ENCODE assay signal across 12 cellular contexts in the genomic region with DNA sequence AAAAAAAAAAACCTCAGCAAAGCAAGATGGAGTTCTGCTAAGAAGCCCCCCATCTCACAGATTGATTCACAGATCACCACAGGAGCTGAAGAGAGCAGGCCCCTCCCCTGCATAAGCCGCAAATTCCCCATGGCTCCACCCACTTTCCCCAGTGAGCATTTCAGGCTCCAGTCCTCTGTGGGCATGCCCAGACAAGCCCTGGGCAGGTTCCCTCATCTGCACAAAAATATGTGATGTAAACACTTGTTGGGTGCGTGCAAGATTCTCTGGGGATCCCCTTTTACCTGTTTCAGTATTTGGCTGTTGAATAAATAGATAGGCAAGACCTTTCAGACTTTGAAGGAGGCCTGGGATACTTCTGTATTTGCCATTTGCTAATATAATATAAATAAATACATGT.
DNase-seq lines count a peak whose midpoint lies in the region; ATAC-seq, FAIRE-seq and TF ChIP-seq lines count a peak whose summit lies in the region.
"Had no signal": no experiment of that assay in that cellular context is flagged by ENCODE, and none has a peak within 500 bp of the region (broad histone marks: within the 10 kb centered on the region; RNA-seq: fewer than 3 reads in every experiment).

No MANE protein-coding gene starts in this region.

- H3K18ac ChIP-seq in H1 (ENCODE audit: extremely low read depth, low read length): no peak overlapping the region

- H3K27ac ChIP-seq in H1 (ENCODE audit: low read depth, low read length): no peak overlapping the region
- no peak overlapping the region for H3K27ac ChIP-seq in colonic mucosa

- H3K36me3 Mint-ChIP-seq in activated T-helper 1 cell treated with anti-CD3 and anti-CD28 coated beads, Interleukin-12 subunit alpha, Interleukin-12 subunit beta, Interleukin-2, Interleukin-4 antibody, amounts not matched to agents 30 ng/mL and 10 ng/mL and 1 ng/mL, durations not matched to agents 14 hours and 24 hours and 36 hours (ENCODE audit: low read depth): no peaks in the 10 kb centered on the region
- H3K36me3 Mint-ChIP-seq: CD4-positive, alpha-beta memory T cell had no signal

- H3K27me3 ChIP-seq in H1 (replicated peaks in 1 of 4; ENCODE audit: control insufficient read depth in 3 of 4, extremely low read depth in 1 of 4, insufficient read depth in 3 of 4, low read length in 3 of 4) (no peaks in the 10 kb centered on the region), colonic mucosa (no peaks in the 10 kb centered on the region)

- no peak overlapping the region for H4K91ac ChIP-seq in H1 (replicated peaks; ENCODE audit: insufficient read length, low read length)

- H3K4me1 ChIP-seq in H1 (replicated peaks in 1 of 4; ENCODE audit: control insufficient read depth in 3 of 4, insufficient read depth in 4 of 4, low read length in 3 of 4) (peaks cover 0 to 3% (median under 1%) of the 10 kb centered on the region in 4 experiments; a peak in 4 of 7 replicates), colonic mucosa (no peaks in the 10 kb centered on the region)

- no peaks in the 10 kb centered on the region for H3K79me1 ChIP-seq in H1 (ENCODE audit: low read depth, low read length)

- no peak overlapping the region; the same call in 1 of the 2 replicates for H2BK5ac ChIP-seq in H1 (ENCODE audit: low read depth, low read length)

- H3K27me3 Mint-ChIP-seq in activated T-helper 1 cell treated with anti-CD3 and anti-CD28 coated beads, Interleukin-12 subunit alpha, Interleukin-12 subunit beta, Interleukin-2, Interleukin-4 antibody, amounts not matched to agents 30 ng/mL and 10 ng/mL and 1 ng/mL, durations not matched to agents 14 hours and 24 hours and 36 hours (ENCODE audit: insufficient read depth): no peaks in the 10 kb centered on the region
- H3K27me3 Mint-ChIP-seq: activated CD4-positive, alpha-beta memory T cell treated with anti-CD3 and anti-CD28 coated beads, Interleukin-2, amount 10 ng/mL, durations not matched to agents 7 days and 5 days; CD4-positive, alpha-beta memory T cell had no signal

- H3K27ac Mint-ChIP-seq in activated T-helper 1 cell treated with anti-CD3 and anti-CD28 coated beads, Interleukin-12 subunit alpha, Interleukin-12 subunit beta, Interleukin-2, Interleukin-4 antibody, amounts not matched to agents 30 ng/mL and 10 ng/mL and 1 ng/mL, durations not matched to agents 14 hours and 24 hours and 36 hours: no peak overlapping the region
- H3K27ac Mint-ChIP-seq: activated CD4-positive, alpha-beta memory T cell treated with anti-CD3 and anti-CD28 coated beads, Interleukin-2, amount 10 ng/mL, durations not matched to agents 7 days and 5 days; CD4-positive, alpha-beta memory T cell had no signal

- H2BK120ac ChIP-seq in H1 (replicated peaks; ENCODE audit: low read depth, low read length): no peak overlapping the region

- H3K36me3 ChIP-seq in H1 (ENCODE audit: control insufficient read depth in 2 of 4, insufficient read depth in 4 of 4, low read length in 3 of 4) (no peaks in the 10 kb centered on the region), colonic mucosa (no peaks in the 10 kb centered on the region)

- no peak overlapping the region for H3K4ac ChIP-seq in H1 (replicated peaks; ENCODE audit: insufficient read length, low read depth, low read length)

- peaks cover 0 to 6% of the 10 kb centered on the region in 2 experiments; a peak in 3 of 4 replicates for H3K9me3 ChIP-seq in H1 (ENCODE audit: insufficient read depth in 2 of 2, low read depth in 1 of 2, low read length in 1 of 2)
- H3K9me3 ChIP-seq in colonic mucosa: no peaks in the 10 kb centered on the region

- POLR2A ChIA-PET in H1 (lab: Charles Lee; ENCODE audit: partially characterized antibody): no interaction called here

- H4K20me1 ChIP-seq in H1 (replicated peaks in 1 of 2; ENCODE audit: control insufficient read depth in 1 of 2, insufficient read depth in 2 of 2, low read length in 2 of 2): no peaks in the 10 kb centered on the region

- no peak overlapping the region for H2AK5ac ChIP-seq in H1 (ENCODE audit: low read depth, low read length)

- intact Hi-C loops in activated T-helper 1 cell treated with anti-CD3 and anti-CD28 coated beads, Interleukin-12 subunit alpha, Interleukin-12 subunit beta, Interleukin-2, Interleukin-4 antibody, amounts not matched to agents 30 ng/mL and 10 ng/mL and 1 ng/mL, durations not matched to agents 14 hours and 24 hours and 36 hours (cut with micrococcal nuclease): no loop called here
- intact Hi-C loops in colonic mucosa (cut with DNase I): no loop called here

- no peak for TF ChIP-seq RAD21 in H1 (IDR thresholded peaks at IDR 0.05 in 1 of 2, conservative IDR thresholded peaks at IDR 0.05 in 1 of 2; ENCODE audit: low read depth in 2 of 2, low read length in 2 of 2)

- no peak for TF ChIP-seq POLR2A in H1 (IDR thresholded peaks at IDR 0.05; ENCODE audit: control extremely low read depth in 1 of 2, low read depth in 2 of 2, low read length in 2 of 2)

- no peak overlapping the region for H3K4me2 ChIP-seq in H1 (ENCODE audit: insufficient read depth in 1 of 2, low read depth in 2 of 2, low read length in 2 of 2)

- H3K23ac ChIP-seq in H1 (ENCODE audit: insufficient read length): no peak overlapping the region

- no peak overlapping the region for H3K14ac ChIP-seq in H1 (ENCODE audit: insufficient read length)

- H2BK20ac ChIP-seq in H1 (ENCODE audit: low read length): no peak overlapping the region

- WGBS in H1 (ENCODE audit: extremely low coverage in 1 of 2, insufficient coverage in 1 of 2, insufficient read length in 1 of 2, insufficient replicate concordance in 2 of 2, low coverage in 1 of 2, low lambda C conversion rate in 2 of 2, missing lambda C conversion rate in 1 of 2), 2 experiments: 86% methylated on average over 2 of the region's 2 CpGs; no CpG with 5 or more reads in 1 of the 2 experiments

- no peak overlapping the region for H4K5ac ChIP-seq in H1 (ENCODE audit: insufficient read length, low read depth, low read length)

- TF ChIP-seq CTCF in H1 (IDR thresholded peaks at IDR 0.05; ENCODE audit: control extremely low read depth in 1 of 3, insufficient read depth in 1 of 3, low read depth in 1 of 3, low read length in 3 of 3) (no peak), colonic mucosa (IDR thresholded peaks at IDR 0.05) (no peak)

- no peak overlapping the region for H4K8ac ChIP-seq in H1 (ENCODE audit: extremely low read depth, insufficient read depth, low read length)

- no peak overlapping the region for H3K4me3 Mint-ChIP-seq in activated T-helper 1 cell treated with anti-CD3 and anti-CD28 coated beads, Interleukin-12 subunit alpha, Interleukin-12 subunit beta, Interleukin-2, Interleukin-4 antibody, amounts not matched to agents 30 ng/mL and 10 ng/mL and 1 ng/mL, durations not matched to agents 14 hours and 24 hours and 36 hours
- H3K4me3 Mint-ChIP-seq: activated CD4-positive, alpha-beta memory T cell treated with anti-CD3 and anti-CD28 coated beads, Interleukin-2, amount 10 ng/mL, durations not matched to agents 7 days and 5 days; CD4-positive, alpha-beta memory T cell had no signal

- H3K79me2 ChIP-seq in H1 (ENCODE audit: control insufficient read depth in 1 of 2, insufficient read depth in 2 of 2, low read length in 2 of 2): no peaks in the 10 kb centered on the region

- H3K23me2 ChIP-seq in H1 (ENCODE audit: low read depth, low read length): no peaks in the 10 kb centered on the region

- DNase-seq in H1 (ENCODE audit: low read depth in 1 of 2, low spot score in 2 of 2) (peak in 1 of 2 experiments; percentile 23), activated gamma-delta T cell (lab: John Stamatoyannopoulos, UW) (no peak), colonic mucosa (no peak)
- no peak for DNase-seq in activated CD8-positive, alpha-beta memory T cell treated with anti-CD3 and anti-CD28 coated beads, Interleukin-2, amount 50 U/mL, for 4 hours
- no peak for DNase-seq in activated T-helper 1 cell treated with anti-CD3 and anti-CD28 coated beads, Interleukin-12 subunit alpha, Interleukin-12 subunit beta, Interleukin-2, Interleukin-4 antibody, amounts not matched to agents 30 ng/mL and 10 ng/mL and 1 ng/mL, durations not matched to agents 14 hours and 24 hours and 36 hours (ENCODE audit: low spot score)
- DNase-seq: activated CD4-positive, alpha-beta memory T cell treated with anti-CD3 and anti-CD28 coated beads, Interleukin-2, amount 10 ng/mL, durations not matched to agents 7 days and 5 days; amniotic stem cell; CD4-positive, alpha-beta memory T cell had no signal

- no peaks in the 10 kb centered on the region for H3K4me1 Mint-ChIP-seq in activated T-helper 1 cell treated with anti-CD3 and anti-CD28 coated beads, Interleukin-12 subunit alpha, Interleukin-12 subunit beta, Interleukin-2, Interleukin-4 antibody, amounts not matched to agents 30 ng/mL and 10 ng/mL and 1 ng/mL, durations not matched to agents 14 hours and 24 hours and 36 hours (ENCODE audit: low read depth)
- H3K4me1 Mint-ChIP-seq: activated CD4-positive, alpha-beta memory T cell treated with anti-CD3 and anti-CD28 coated beads, Interleukin-2, amount 10 ng/mL, durations not matched to agents 7 days and 5 days; CD4-positive, alpha-beta memory T cell had no signal

- peaks cover 16% of the 10 kb centered on the region for H3K9me3 Mint-ChIP-seq in activated T-helper 1 cell treated with anti-CD3 and anti-CD28 coated beads, Interleukin-12 subunit alpha, Interleukin-12 subunit beta, Interleukin-2, Interleukin-4 antibody, amounts not matched to agents 30 ng/mL and 10 ng/mL and 1 ng/mL, durations not matched to agents 14 hours and 24 hours and 36 hours

- H3K4me3 ChIP-seq in H1 (ENCODE audit: extremely low read depth in 1 of 4, insufficient read depth in 2 of 4, low read depth in 3 of 4, low read length in 4 of 4) (no peak overlapping the region), colonic mucosa (no peak overlapping the region)

- CTCF ChIA-PET in H1 (lab: Charles Lee; ENCODE audit: partially characterized antibody): no interaction called here

- H2BK12ac ChIP-seq in H1 (ENCODE audit: low read depth, low read length): no peak overlapping the region

- H3K56ac ChIP-seq in H1 (replicated peaks; ENCODE audit: insufficient read length, low read depth, low read length): no peak overlapping the region

- H3K9ac ChIP-seq in H1 (replicated peaks in 1 of 4; ENCODE audit: extremely low read depth in 1 of 4, low read depth in 3 of 4, low read length in 3 of 4) (no peak overlapping the region), colonic mucosa (ENCODE audit: low read depth in 2 of 2, low read length in 2 of 2) (no peak overlapping the region)

- no peak for FAIRE-seq in H1 (lab: Jason Lieb, UNC)
- FAIRE-seq: endometrium had no signal

- TF ChIP-seq EP300 in H1 (IDR thresholded peaks at IDR 0.05; ENCODE audit: borderline replicate concordance in 1 of 2, low read depth in 2 of 2, low read length in 2 of 2): no peak

- H2BK15ac ChIP-seq in H1 (ENCODE audit: low read length): no peak overlapping the region

- peak; percentile 83 for ATAC-seq in GM18498 (IDR thresholded peaks at IDR 0.05; ENCODE audit: unreplicated experiment)
- peak; percentile 69 for ATAC-seq in GM21360 (IDR thresholded peaks at IDR 0.05; ENCODE audit: unreplicated experiment)
- peak; percentile 69 for ATAC-seq in HG03439 (IDR thresholded peaks at IDR 0.05; ENCODE audit: unreplicated experiment)

- H2AFZ ChIP-seq in H1 (ENCODE audit: low read length): peak overlapping the region; percentile 65; the same call in 1 of the 2 replicates

TF ChIP-seq in H1, 55 proteins besides CTCF, POLR2A, EP300 and RAD21 (continues in another document):
- TF ChIP-seq CHD2 (IDR thresholded peaks at IDR 0.05; ENCODE audit: low read length) (no peak), SAP30 (IDR thresholded peaks at IDR 0.05; ENCODE audit: insufficient read depth, insufficient replicate concordance, low read length) (no peak)
